Comparison of ENCODE assay signal across 1 cellular context in the genomic region with DNA sequence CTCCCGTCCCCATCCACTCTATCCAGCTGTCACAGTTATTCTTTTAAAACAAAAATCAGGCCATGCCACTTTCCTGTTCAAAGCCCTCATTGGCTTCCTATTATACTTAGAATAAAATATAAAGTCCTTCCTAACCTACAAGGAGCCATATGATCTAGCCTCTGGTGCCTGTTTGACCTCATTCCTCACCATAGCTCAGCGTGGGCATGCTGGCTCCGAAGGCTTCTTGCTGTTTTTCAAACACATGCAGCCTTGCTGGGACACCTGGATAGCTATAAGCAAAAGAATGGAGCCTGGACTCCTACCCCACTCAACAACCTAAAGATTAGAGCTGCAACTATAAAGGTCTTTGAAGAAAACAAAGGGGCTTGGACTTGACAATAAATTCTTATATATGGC.
TF ChIP-seq lines count a peak whose summit lies in the region.

No MANE protein-coding gene starts in this region.

TF ChIP-seq in HepG2, 621 proteins besides CTCF, POLR2A, EP300 and RAD21:
- no peak for TF ChIP-seq ZNF569 (CRISPR knock-in tag; IDR thresholded peaks at IDR 0.05; ENCODE audit: borderline replicate concordance)
- no peak for TF ChIP-seq SOX5 (CRISPR knock-in tag; IDR thresholded peaks at IDR 0.05; ENCODE audit: borderline replicate concordance)
- no peak for TF ChIP-seq MXD4 (CRISPR knock-in tag; IDR thresholded peaks at IDR 0.05)
- no peak for TF ChIP-seq TMF1 (CRISPR knock-in tag; IDR thresholded peaks at IDR 0.05; ENCODE audit: low read depth)
- TF ChIP-seq, protein P1, sequence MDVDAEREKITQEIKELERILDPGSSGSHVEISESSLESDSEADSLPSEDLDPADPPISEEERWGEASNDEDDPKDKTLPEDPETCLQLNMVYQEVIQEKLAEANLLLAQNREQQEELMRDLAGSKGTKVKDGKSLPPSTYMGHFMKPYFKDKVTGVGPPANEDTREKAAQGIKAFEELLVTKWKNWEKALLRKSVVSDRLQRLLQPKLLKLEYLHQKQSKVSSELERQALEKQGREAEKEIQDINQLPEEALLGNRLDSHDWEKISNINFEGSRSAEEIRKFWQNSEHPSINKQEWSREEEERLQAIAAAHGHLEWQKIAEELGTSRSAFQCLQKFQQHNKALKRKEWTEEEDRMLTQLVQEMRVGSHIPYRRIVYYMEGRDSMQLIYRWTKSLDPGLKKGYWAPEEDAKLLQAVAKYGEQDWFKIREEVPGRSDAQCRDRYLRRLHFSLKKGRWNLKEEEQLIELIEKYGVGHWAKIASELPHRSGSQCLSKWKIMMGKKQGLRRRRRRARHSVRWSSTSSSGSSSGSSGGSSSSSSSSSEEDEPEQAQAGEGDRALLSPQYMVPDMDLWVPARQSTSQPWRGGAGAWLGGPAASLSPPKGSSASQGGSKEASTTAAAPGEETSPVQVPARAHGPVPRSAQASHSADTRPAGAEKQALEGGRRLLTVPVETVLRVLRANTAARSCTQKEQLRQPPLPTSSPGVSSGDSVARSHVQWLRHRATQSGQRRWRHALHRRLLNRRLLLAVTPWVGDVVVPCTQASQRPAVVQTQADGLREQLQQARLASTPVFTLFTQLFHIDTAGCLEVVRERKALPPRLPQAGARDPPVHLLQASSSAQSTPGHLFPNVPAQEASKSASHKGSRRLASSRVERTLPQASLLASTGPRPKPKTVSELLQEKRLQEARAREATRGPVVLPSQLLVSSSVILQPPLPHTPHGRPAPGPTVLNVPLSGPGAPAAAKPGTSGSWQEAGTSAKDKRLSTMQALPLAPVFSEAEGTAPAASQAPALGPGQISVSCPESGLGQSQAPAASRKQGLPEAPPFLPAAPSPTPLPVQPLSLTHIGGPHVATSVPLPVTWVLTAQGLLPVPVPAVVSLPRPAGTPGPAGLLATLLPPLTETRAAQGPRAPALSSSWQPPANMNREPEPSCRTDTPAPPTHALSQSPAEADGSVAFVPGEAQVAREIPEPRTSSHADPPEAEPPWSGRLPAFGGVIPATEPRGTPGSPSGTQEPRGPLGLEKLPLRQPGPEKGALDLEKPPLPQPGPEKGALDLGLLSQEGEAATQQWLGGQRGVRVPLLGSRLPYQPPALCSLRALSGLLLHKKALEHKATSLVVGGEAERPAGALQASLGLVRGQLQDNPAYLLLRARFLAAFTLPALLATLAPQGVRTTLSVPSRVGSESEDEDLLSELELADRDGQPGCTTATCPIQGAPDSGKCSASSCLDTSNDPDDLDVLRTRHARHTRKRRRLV (CRISPR knock-in tag; IDR thresholded peaks at IDR 0.05): no peak
- TF ChIP-seq ZNF563 (CRISPR knock-in tag; IDR thresholded peaks at IDR 0.05): no peak
- TF ChIP-seq ETV6 (CRISPR knock-in tag; conservative IDR thresholded peaks at IDR 0.05): no peak
- TF ChIP-seq, protein P2, sequence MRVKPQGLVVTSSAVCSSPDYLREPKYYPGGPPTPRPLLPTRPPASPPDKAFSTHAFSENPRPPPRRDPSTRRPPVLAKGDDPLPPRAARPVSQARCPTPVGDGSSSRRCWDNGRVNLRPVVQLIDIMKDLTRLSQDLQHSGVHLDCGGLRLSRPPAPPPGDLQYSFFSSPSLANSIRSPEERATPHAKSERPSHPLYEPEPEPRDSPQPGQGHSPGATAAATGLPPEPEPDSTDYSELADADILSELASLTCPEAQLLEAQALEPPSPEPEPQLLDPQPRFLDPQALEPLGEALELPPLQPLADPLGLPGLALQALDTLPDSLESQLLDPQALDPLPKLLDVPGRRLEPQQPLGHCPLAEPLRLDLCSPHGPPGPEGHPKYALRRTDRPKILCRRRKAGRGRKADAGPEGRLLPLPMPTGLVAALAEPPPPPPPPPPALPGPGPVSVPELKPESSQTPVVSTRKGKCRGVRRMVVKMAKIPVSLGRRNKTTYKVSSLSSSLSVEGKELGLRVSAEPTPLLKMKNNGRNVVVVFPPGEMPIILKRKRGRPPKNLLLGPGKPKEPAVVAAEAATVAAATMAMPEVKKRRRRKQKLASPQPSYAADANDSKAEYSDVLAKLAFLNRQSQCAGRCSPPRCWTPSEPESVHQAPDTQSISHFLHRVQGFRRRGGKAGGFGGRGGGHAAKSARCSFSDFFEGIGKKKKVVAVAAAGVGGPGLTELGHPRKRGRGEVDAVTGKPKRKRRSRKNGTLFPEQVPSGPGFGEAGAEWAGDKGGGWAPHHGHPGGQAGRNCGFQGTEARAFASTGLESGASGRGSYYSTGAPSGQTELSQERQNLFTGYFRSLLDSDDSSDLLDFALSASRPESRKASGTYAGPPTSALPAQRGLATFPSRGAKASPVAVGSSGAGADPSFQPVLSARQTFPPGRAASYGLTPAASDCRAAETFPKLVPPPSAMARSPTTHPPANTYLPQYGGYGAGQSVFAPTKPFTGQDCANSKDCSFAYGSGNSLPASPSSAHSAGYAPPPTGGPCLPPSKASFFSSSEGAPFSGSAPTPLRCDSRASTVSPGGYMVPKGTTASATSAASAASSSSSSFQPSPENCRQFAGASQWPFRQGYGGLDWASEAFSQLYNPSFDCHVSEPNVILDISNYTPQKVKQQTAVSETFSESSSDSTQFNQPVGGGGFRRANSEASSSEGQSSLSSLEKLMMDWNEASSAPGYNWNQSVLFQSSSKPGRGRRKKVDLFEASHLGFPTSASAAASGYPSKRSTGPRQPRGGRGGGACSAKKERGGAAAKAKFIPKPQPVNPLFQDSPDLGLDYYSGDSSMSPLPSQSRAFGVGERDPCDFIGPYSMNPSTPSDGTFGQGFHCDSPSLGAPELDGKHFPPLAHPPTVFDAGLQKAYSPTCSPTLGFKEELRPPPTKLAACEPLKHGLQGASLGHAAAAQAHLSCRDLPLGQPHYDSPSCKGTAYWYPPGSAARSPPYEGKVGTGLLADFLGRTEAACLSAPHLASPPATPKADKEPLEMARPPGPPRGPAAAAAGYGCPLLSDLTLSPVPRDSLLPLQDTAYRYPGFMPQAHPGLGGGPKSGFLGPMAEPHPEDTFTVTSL (CRISPR knock-in tag; IDR thresholded peaks at IDR 0.05; ENCODE audit: borderline replicate concordance): no peak
- no peak for TF ChIP-seq ZNF253 (CRISPR knock-in tag; IDR thresholded peaks at IDR 0.05; ENCODE audit: borderline replicate concordance)
- no peak for TF ChIP-seq BHLHE40 (IDR thresholded peaks at IDR 0.05; ENCODE audit: low read length)
- TF ChIP-seq, protein P3, sequence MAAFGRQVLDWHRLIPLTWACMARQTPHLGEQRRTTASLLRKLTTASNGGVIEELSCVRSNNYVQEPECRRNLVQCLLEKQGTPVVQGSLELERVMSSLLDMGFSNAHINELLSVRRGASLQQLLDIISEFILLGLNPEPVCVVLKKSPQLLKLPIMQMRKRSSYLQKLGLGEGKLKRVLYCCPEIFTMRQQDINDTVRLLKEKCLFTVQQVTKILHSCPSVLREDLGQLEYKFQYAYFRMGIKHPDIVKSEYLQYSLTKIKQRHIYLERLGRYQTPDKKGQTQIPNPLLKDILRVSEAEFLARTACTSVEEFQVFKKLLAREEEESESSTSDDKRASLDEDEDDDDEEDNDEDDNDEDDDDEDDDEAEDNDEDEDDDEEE (CRISPR knock-in tag; IDR thresholded peaks at IDR 0.05): no peak
- no peak for TF ChIP-seq TOPORS (CRISPR knock-in tag; IDR thresholded peaks at IDR 0.05)
- no peak for TF ChIP-seq SP5 (CRISPR knock-in tag; IDR thresholded peaks at IDR 0.05; ENCODE audit: borderline replicate concordance, low read depth)
- TF ChIP-seq, protein P4, sequence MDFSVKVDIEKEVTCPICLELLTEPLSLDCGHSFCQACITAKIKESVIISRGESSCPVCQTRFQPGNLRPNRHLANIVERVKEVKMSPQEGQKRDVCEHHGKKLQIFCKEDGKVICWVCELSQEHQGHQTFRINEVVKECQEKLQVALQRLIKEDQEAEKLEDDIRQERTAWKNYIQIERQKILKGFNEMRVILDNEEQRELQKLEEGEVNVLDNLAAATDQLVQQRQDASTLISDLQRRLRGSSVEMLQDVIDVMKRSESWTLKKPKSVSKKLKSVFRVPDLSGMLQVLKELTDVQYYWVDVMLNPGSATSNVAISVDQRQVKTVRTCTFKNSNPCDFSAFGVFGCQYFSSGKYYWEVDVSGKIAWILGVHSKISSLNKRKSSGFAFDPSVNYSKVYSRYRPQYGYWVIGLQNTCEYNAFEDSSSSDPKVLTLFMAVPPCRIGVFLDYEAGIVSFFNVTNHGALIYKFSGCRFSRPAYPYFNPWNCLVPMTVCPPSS (IDR thresholded peaks at IDR 0.05): no peak
- TF ChIP-seq ZFX (CRISPR knock-in tag; IDR thresholded peaks at IDR 0.05; ENCODE audit: low read depth): no peak
- TF ChIP-seq SRSF4 (IDR thresholded peaks at IDR 0.05; ENCODE audit: low read depth, low read length, poor library complexity, severe bottlenecking): no peak
- no peak for TF ChIP-seq ZNF326 (CRISPR knock-in tag; IDR thresholded peaks at IDR 0.05; ENCODE audit: borderline replicate concordance)
- TF ChIP-seq KAT2B (IDR thresholded peaks at IDR 0.05; ENCODE audit: borderline replicate concordance, low read depth, low read length): no peak
- TF ChIP-seq GPN1 (CRISPR knock-in tag; IDR thresholded peaks at IDR 0.05; ENCODE audit: borderline replicate concordance): no peak
